Comparison of ENCODE assay signal across 22 cellular contexts in genomic region chr11:92784313-92784712, GRCh38.
A peak's percentile ranks its signal among the peaks of the same experiment; 100 is the strongest.
DNase-seq lines count a peak whose midpoint lies in the region; ATAC-seq and TF ChIP-seq lines count a peak whose summit lies in the region.
"Had no signal": no experiment of that assay in that cellular context is flagged by ENCODE, and none has a peak within 500 bp of the region (broad histone marks: within the 10 kb centered on the region; RNA-seq: fewer than 3 reads in every experiment).

No MANE protein-coding gene starts in this region.

- no peak overlapping the region for H4K5ac ChIP-seq in H9 (ENCODE audit: insufficient read length, low read depth, low read length)

- H3K9ac ChIP-seq in H9 (ENCODE audit: extremely low read depth, insufficient read length, low read length) (no peak overlapping the region), neural progenitor cell (no peak overlapping the region)
- H3K9ac ChIP-seq: GM23248, KMS-11 had no signal

- H2BK15ac ChIP-seq in H9 (ENCODE audit: low read depth, low read length), result no peak overlapping the region

- no peaks in the 10 kb centered on the region; a peak in 1 of 7 replicates for H3K36me3 Mint-ChIP-seq in H9 (ENCODE audit: insufficient read depth in 1 of 3, low read depth in 3 of 3)
- peaks cover 2% of the 10 kb centered on the region for H3K36me3 Mint-ChIP-seq in neural progenitor cell
- H3K36me3 Mint-ChIP-seq in stimulated activated naive B cell treated with anti-CD40 and anti-IgM and Interleukin-4, amounts not matched to agents 10 μg/mL and 1 μg/mL and 100 μg/mL, for 72 hours, result no peaks in the 10 kb centered on the region
- no peaks in the 10 kb centered on the region for H3K36me3 Mint-ChIP-seq in CD8-positive, alpha-beta T cell
- H3K36me3 Mint-ChIP-seq: CD14-positive monocyte had no signal

- H3K27me3 ChIP-seq in A673 (replicated peaks; ENCODE audit: insufficient read depth, low read depth, low read length, poor library complexity), result no peaks in the 10 kb centered on the region
- H3K27me3 ChIP-seq in H9 (ENCODE audit: insufficient read depth, low read length), result no peaks in the 10 kb centered on the region
- H3K27me3 ChIP-seq in neural progenitor cell, result no peaks in the 10 kb centered on the region
- H3K27me3 ChIP-seq in CD8-positive, alpha-beta T cell (ENCODE audit: insufficient read depth, low read length), result no peaks in the 10 kb centered on the region

- BruUV-seq in A673 (replicated peaks; lab: Mats Ljungman, UMichigan), result no TSS peak

- H3K4me3 ChIP-seq in A673 (ENCODE audit: low read depth, low read length, poor library complexity, severe bottlenecking) (no peak overlapping the region), neural progenitor cell (no peak overlapping the region)
- no peak overlapping the region for H3K4me3 ChIP-seq in CD8-positive, alpha-beta T cell (ENCODE audit: low read depth, low read length)
- H3K4me3 ChIP-seq: GM23248, HAP-1 had no signal

- no peak overlapping the region for H2AK5ac ChIP-seq in H9 (ENCODE audit: insufficient read length, low read length)

- H3K9me3 ChIP-seq in A673 (ENCODE audit: low read depth, low read length, poor library complexity, severe bottlenecking) (no peaks in the 10 kb centered on the region), H9 (ENCODE audit: control insufficient read depth, low read depth, low read length) (no peaks in the 10 kb centered on the region), neural progenitor cell (ENCODE audit: low read depth) (no peaks in the 10 kb centered on the region)
- H3K9me3 ChIP-seq in CD8-positive, alpha-beta T cell (ENCODE audit: low read length), result no peaks in the 10 kb centered on the region
- H3K9me3 ChIP-seq: HAP-1 had no signal

- H3K4me1 Mint-ChIP-seq in H9, result peaks cover 18 to 21% of the 10 kb centered on the region in 2 experiments
- H3K4me1 Mint-ChIP-seq in neural progenitor cell, result peaks cover 5% of the 10 kb centered on the region
- no peaks in the 10 kb centered on the region for H3K4me1 Mint-ChIP-seq in stimulated activated naive B cell treated with anti-CD40 and anti-IgM and Interleukin-4, amounts not matched to agents 10 μg/mL and 1 μg/mL and 100 μg/mL, for 72 hours
- no peaks in the 10 kb centered on the region for H3K4me1 Mint-ChIP-seq in CD8-positive, alpha-beta T cell (ENCODE audit: low read depth)
- H3K4me1 Mint-ChIP-seq: B cell, CD14-positive monocyte had no signal

- no peak overlapping the region for H2BK5ac ChIP-seq in H9 (ENCODE audit: insufficient read length, low read length)

- H3K56ac ChIP-seq in H9 (ENCODE audit: insufficient read length, low read depth, low read length), result no peak overlapping the region

- H3K23me2 ChIP-seq in H9 (ENCODE audit: insufficient read length, low read depth, low read length, poor library complexity, severe bottlenecking), result no peaks in the 10 kb centered on the region

- H4K20me1 ChIP-seq in H9 (ENCODE audit: control insufficient read depth, insufficient read depth, insufficient read length) (no peaks in the 10 kb centered on the region), neural progenitor cell (ENCODE audit: low read depth) (no peaks in the 10 kb centered on the region)

- H3K4me1 ChIP-seq in A673 (ENCODE audit: insufficient read depth, low read length, poor library complexity, severe bottlenecking) (no peaks in the 10 kb centered on the region), H9 (ENCODE audit: insufficient read depth, low read length) (no peaks in the 10 kb centered on the region; the same call in 1 of the 2 replicates), neural progenitor cell (peaks cover 20% of the 10 kb centered on the region)
- no peaks in the 10 kb centered on the region for H3K4me1 ChIP-seq in CD8-positive, alpha-beta T cell (ENCODE audit: insufficient read depth, low read length)
- H3K4me1 ChIP-seq: HAP-1 had no signal

- no peaks in the 10 kb centered on the region for H3K79me2 ChIP-seq in H9 (ENCODE audit: insufficient read depth, low read length)
- no peaks in the 10 kb centered on the region for H3K79me2 ChIP-seq in neural progenitor cell (ENCODE audit: low read depth)

- H3K27ac ChIP-seq in A673 (ENCODE audit: low read depth, low read length, poor library complexity, severe bottlenecking) (no peak overlapping the region), H9 (ENCODE audit: insufficient read length, low read depth, low read length) (no peak overlapping the region), caudate nucleus (ENCODE audit: low read depth, low read length) (peak overlapping the region; percentile 44), neural progenitor cell (peak overlapping the region; percentile 49)
- H3K27ac ChIP-seq in CD8-positive, alpha-beta T cell (ENCODE audit: low read depth, low read length), result no peak overlapping the region
- H3K27ac ChIP-seq: GM23248, KMS-11 had no signal

- H3K36me3 ChIP-seq in A673 (ENCODE audit: insufficient read depth, low read length, poor library complexity, severe bottlenecking) (no peaks in the 10 kb centered on the region), neural progenitor cell (no peaks in the 10 kb centered on the region)
- no peaks in the 10 kb centered on the region for H3K36me3 ChIP-seq in CD8-positive, alpha-beta T cell (ENCODE audit: insufficient read depth, low read length)
- H3K36me3 ChIP-seq: HAP-1 had no signal

- ATAC-seq in stimulated activated naive B cell treated with anti-CD40 and anti-IgM and Interleukin-4, amounts not matched to agents 10 μg/mL and 1 μg/mL and 100 μg/mL, for 72 hours (replicated peaks), result no peak
- no peak for ATAC-seq in CD8-positive, alpha-beta T cell
- ATAC-seq: PC-3 had no signal

- H3K23ac ChIP-seq in H9 (ENCODE audit: insufficient read length, low read depth, low read length), result no peak overlapping the region

- no CpG with 5 or more reads among the region's 6 CpGs for WGBS in H9 (ENCODE audit: extremely low coverage, insufficient read length, low lambda C conversion rate)

- H3K27ac Mint-ChIP-seq in H9 (peak overlapping the region in 2 of 3 experiments; percentile 2 to 62; a peak in 2 of 7 replicates), neural progenitor cell (no peak overlapping the region)
- no peak overlapping the region for H3K27ac Mint-ChIP-seq in stimulated activated naive B cell treated with anti-CD40 and anti-IgM and Interleukin-4, amounts not matched to agents 10 μg/mL and 1 μg/mL and 100 μg/mL, for 72 hours
- H3K27ac Mint-ChIP-seq in CD8-positive, alpha-beta T cell, result no peak overlapping the region
- H3K27ac Mint-ChIP-seq: B cell, CD14-positive monocyte had no signal

- H3K4me3 Mint-ChIP-seq in H9, result no peak overlapping the region
- no peak overlapping the region for H3K4me3 Mint-ChIP-seq in neural progenitor cell
- no peak overlapping the region for H3K4me3 Mint-ChIP-seq in stimulated activated naive B cell treated with anti-CD40 and anti-IgM and Interleukin-4, amounts not matched to agents 10 μg/mL and 1 μg/mL and 100 μg/mL, for 72 hours
- no peak overlapping the region for H3K4me3 Mint-ChIP-seq in CD8-positive, alpha-beta T cell
- H3K4me3 Mint-ChIP-seq: B cell, CD14-positive monocyte had no signal

- H4K8ac ChIP-seq in H9 (replicated peaks; ENCODE audit: insufficient read length, low read depth, low read length), result no peak overlapping the region

- H3K4me2 ChIP-seq in H9 (ENCODE audit: insufficient read depth, insufficient read length, low read length) (no peak overlapping the region), neural progenitor cell (peak overlapping the region; percentile 39)
- H3K4me2 ChIP-seq: KMS-11 had no signal

- H3K79me1 ChIP-seq in H9 (ENCODE audit: insufficient read depth, low read depth, low read length, poor library complexity, severe bottlenecking), result no peaks in the 10 kb centered on the region

- no peak overlapping the region for H4K91ac ChIP-seq in H9 (ENCODE audit: insufficient read length, low read depth, low read length)

- TF ChIP-seq CTCF in A673 (conservative IDR thresholded peaks at IDR 0.05; ENCODE audit: low read depth, low read length) (no peak), H9 (conservative IDR thresholded peaks at IDR 0.05) (no peak), neural progenitor cell (IDR thresholded peaks at IDR 0.05) (no peak)
- no peak for TF ChIP-seq CTCF in CD8-positive, alpha-beta T cell (IDR thresholded peaks at IDR 0.05)

- POLR2A ChIA-PET in A673 (lab: Charles Lee; ENCODE audit: low non-redundant PET), result no interaction called here
- POLR2A ChIA-PET in CD8-positive, alpha-beta T cell (lab: Charles Lee), result no interaction called here

- H2BK120ac ChIP-seq in H9 (ENCODE audit: low read depth, low read length, poor library complexity, severe bottlenecking), result no peak overlapping the region

- no peak overlapping the region for H2BK12ac ChIP-seq in H9 (ENCODE audit: insufficient read length, low read depth, low read length)

- CTCF ChIA-PET in A673 (lab: Charles Lee), result no interaction called here
- CTCF ChIA-PET in CD8-positive, alpha-beta T cell (lab: Charles Lee), result no interaction called here

- peak; percentile 34 for DNase-seq in A673 (ENCODE audit: low spot score)
- no peak for DNase-seq in H9
- peak in 4 of 61 donors; percentile 3 to 62 (median 32) for DNase-seq in caudate nucleus (lab: John Stamatoyannopoulos, UW)
- DNase-seq in neural progenitor cell (ENCODE audit: low spot score), result no peak
- no peak for DNase-seq in NCI-H2171 (lab: John Stamatoyannopoulos, UW)
- no peak for DNase-seq in stimulated activated naive B cell treated with anti-CD40 and anti-IgM and Interleukin-4, amounts not matched to agents 10 μg/mL and 1 μg/mL and 100 μg/mL, for 72 hours
- no peak for DNase-seq in CD8-positive, alpha-beta T cell
- DNase-seq: DMS53, GM23248, IMR-90, NCI-H1092 treated with DMSO at 0.1 percent for 48 hours, NCI-H1436 treated with DMSO at 0.1 percent for 48 hours, NCI-H1930, NCI-H2171 treated with DMSO at 0.1 percent for 48 hours, NCI-H524 treated with DMSO at 0.1 percent for 48 hours, NCI-H82, PC-3, Right ventricle myocardium superior had no signal

- intact Hi-C loops in A673 (cut with micrococcal nuclease; ENCODE audit: unreplicated experiment), result no loop called here
- intact Hi-C loops in CD8-positive, alpha-beta T cell (cut with DNase I, micrococcal nuclease), result no loop called here

- H3K4ac ChIP-seq in H9 (ENCODE audit: low read depth, low read length), result no peak overlapping the region

- no peak overlapping the region for H3K18ac ChIP-seq in H9 (ENCODE audit: insufficient read length, low read depth, low read length)

- H3K9me3 Mint-ChIP-seq in H9 (no peaks in the 10 kb centered on the region), neural progenitor cell (no peaks in the 10 kb centered on the region)
- no peaks in the 10 kb centered on the region for H3K9me3 Mint-ChIP-seq in stimulated activated naive B cell treated with anti-CD40 and anti-IgM and Interleukin-4, amounts not matched to agents 10 μg/mL and 1 μg/mL and 100 μg/mL, for 72 hours
- H3K9me3 Mint-ChIP-seq in CD8-positive, alpha-beta T cell, result no peaks in the 10 kb centered on the region

- H2BK20ac ChIP-seq in H9 (ENCODE audit: low read depth, low read length, poor library complexity, severe bottlenecking), result no peak overlapping the region

- H2AFZ ChIP-seq in H9 (ENCODE audit: low read length) (no peak overlapping the region), neural progenitor cell (replicated peaks) (no peak overlapping the region)
- H2AFZ ChIP-seq: GM23248 had no signal

- H3T11ph ChIP-seq in H9 (ENCODE audit: low read length), result no peak overlapping the region

- H3F3A ChIP-seq in neural progenitor cell (ENCODE audit: low read depth), result peaks cover 9% of the 10 kb centered on the region

- H3K14ac ChIP-seq in H9 (ENCODE audit: insufficient read depth, low read length), result no peak overlapping the region

- H3K27me3 Mint-ChIP-seq in H9 (ENCODE audit: low read depth) (no peaks in the 10 kb centered on the region), neural progenitor cell (ENCODE audit: insufficient read depth, low read depth) (no peaks in the 10 kb centered on the region)
- no peaks in the 10 kb centered on the region for H3K27me3 Mint-ChIP-seq in stimulated activated naive B cell treated with anti-CD40 and anti-IgM and Interleukin-4, amounts not matched to agents 10 μg/mL and 1 μg/mL and 100 μg/mL, for 72 hours
- peaks cover 2% of the 10 kb centered on the region for H3K27me3 Mint-ChIP-seq in CD8-positive, alpha-beta T cell (ENCODE audit: low read depth)
- H3K27me3 Mint-ChIP-seq: B cell had no signal

Comparison
In these comparisons a context has a peak if more than half of its experiments do, and no peak if none do; other contexts are left out.
1. H3K27ac ChIP-seq: peak in caudate nucleus (single experiment) and neural progenitor cell (single experiment); none in A673 (single experiment), H9 (single experiment) and CD8-positive, alpha-beta T cell (single experiment).
2. H3K27ac Mint-ChIP-seq: peak in H9 (2 of 3); none in neural progenitor cell (single experiment), stimulated activated naive B cell treated with anti-CD40 and anti-IgM and Interleukin-4, amounts not matched to agents 10 μg/mL and 1 μg/mL and 100 μg/mL, for 72 hours (single experiment) and CD8-positive, alpha-beta T cell (single experiment).